ENCODE assay signal across 1 cellular context in genomic region chr5:56018860-56019259, GRCh38.
TF ChIP-seq lines count a peak whose summit lies in the region.

No MANE protein-coding gene starts in this region.

TF ChIP-seq in IMR-90, 13 proteins besides CTCF, POLR2A, EP300 and RAD21:
- TF ChIP-seq NFE2L2 (IDR thresholded peaks at IDR 0.05; ENCODE audit: low read depth, low read length) (no peak), MAFK (IDR thresholded peaks at IDR 0.05; ENCODE audit: low read depth, low read length) (no peak), CEBPB (IDR thresholded peaks at IDR 0.05; ENCODE audit: low read depth, low read length) (no peak), SMC3 (IDR thresholded peaks at IDR 0.05; ENCODE audit: low read depth, low read length) (no peak), RFX5 (IDR thresholded peaks at IDR 0.05; ENCODE audit: low read depth, low read length) (no peak), ELK1 (IDR thresholded peaks at IDR 0.05; ENCODE audit: borderline replicate concordance, low read depth, low read length) (no peak), BHLHE40 (IDR thresholded peaks at IDR 0.05; ENCODE audit: low read depth, low read length) (no peak), MXI1 (IDR thresholded peaks at IDR 0.05; ENCODE audit: borderline replicate concordance, low read depth, low read length) (no peak), USF2 (IDR thresholded peaks at IDR 0.05; ENCODE audit: low read depth, low read length) (no peak), RCOR1 (IDR thresholded peaks at IDR 0.05; ENCODE audit: insufficient replicate concordance, low read length) (no peak), CHD1 (IDR thresholded peaks at IDR 0.05; ENCODE audit: low read depth, low read length) (no peak)
